12 cellular contexts compared by ENCODE assay signal in the genomic region with DNA sequence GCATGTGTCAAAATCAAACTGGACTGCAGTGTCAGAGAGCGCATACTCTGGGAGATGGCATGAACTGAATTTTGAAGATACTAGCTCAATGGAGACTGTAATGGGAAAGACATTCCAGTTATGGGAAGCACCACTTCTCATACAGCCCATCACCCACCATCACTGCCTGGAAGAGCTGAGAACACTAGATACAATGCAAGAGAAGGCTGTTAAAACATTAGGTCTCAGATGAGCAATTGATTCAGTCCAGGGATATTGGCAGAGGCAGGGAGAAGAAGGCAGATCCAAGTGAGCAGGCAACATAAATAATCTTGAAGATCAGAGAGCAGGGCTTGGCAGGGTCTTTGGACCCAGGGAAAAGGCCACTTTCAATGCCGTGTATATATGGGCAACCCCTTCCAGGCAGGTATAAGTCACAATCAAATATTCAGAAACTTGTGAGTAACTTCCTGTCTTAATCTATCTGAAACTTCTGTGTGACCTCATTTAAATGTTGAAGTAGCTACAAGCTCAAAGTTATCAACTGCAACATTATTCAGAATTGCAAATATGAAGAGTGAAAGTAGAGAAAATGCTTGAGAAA.
DNase-seq lines count a peak whose midpoint lies in the region; ATAC-seq and TF ChIP-seq lines count a peak whose summit lies in the region.
"Had no signal": no experiment of that assay in that cellular context is flagged by ENCODE, and none has a peak within 500 bp of the region (broad histone marks: within the 10 kb centered on the region; RNA-seq: fewer than 3 reads in every experiment).

No MANE protein-coding gene starts in this region.

- H3K27ac ChIP-seq in vagina (peak overlapping the region; percentile 1), hepatocyte (no peak overlapping the region), PC-9 (no peak overlapping the region), stomach (no peak overlapping the region)

- ATAC-seq in activated naive CD8-positive, alpha-beta T cell treated with anti-CD3 and anti-CD28 coated beads, Interleukin-2, amount 10 ng/mL, durations not matched to agents 7 days and 5 days (ENCODE audit: low read depth): peak; percentile 48
- ATAC-seq in HG03159 (IDR thresholded peaks at IDR 0.05; ENCODE audit: unreplicated experiment): peak; percentile 54
- peak; percentile 67 to 80 for ATAC-seq in activated naive CD4-positive, alpha-beta T cell treated with anti-CD3 and anti-CD28 coated beads, Interleukin-2, amount 50 U/mL, for 72 hours
- ATAC-seq: natural killer cell had no signal

- no peak overlapping the region for H3K4me2 ChIP-seq in hepatocyte
- H3K4me2 ChIP-seq in PC-9: no peak overlapping the region

- intact Hi-C loops in vagina (cut with DNase I): loop anchor here (2.0 kb wide), 1 partner anchor 283 kb away; no protein-coding TSS in a partner anchor
- intact Hi-C loops in PC-9 (cut with micrococcal nuclease; ENCODE audit: unreplicated experiment): loop anchor here (2.0 to 10.0 kb wide), 4 partner anchors 529 to 1029 kb away; no protein-coding TSS in a partner anchor
- intact Hi-C loops in stomach (cut with DNase I; ENCODE audit: low total_unique reads): loop anchor here (5.0 kb wide), 1 partner anchor 281 kb away; no protein-coding TSS in a partner anchor

- POLR2A ChIA-PET in activated naive CD8-positive, alpha-beta T cell treated with anti-CD3 and anti-CD28 coated beads, Interleukin-2, amount 10 ng/mL, durations not matched to agents 7 days and 5 days (lab: Charles Lee): no interaction called here
- POLR2A ChIA-PET in PC-9 (lab: Charles Lee; ENCODE audit: unreplicated experiment): no interaction called here

- peaks cover 2% of the 10 kb centered on the region for H3K27me3 Mint-ChIP-seq in activated naive CD8-positive, alpha-beta T cell treated with anti-CD3 and anti-CD28 coated beads, Interleukin-2, amount 10 ng/mL, durations not matched to agents 7 days and 5 days
- no peaks in the 10 kb centered on the region for H3K27me3 Mint-ChIP-seq in activated naive CD8-positive, alpha-beta T cell treated with anti-CD3 and anti-CD28 coated beads for 36 hours

- H3K9me3 ChIP-seq in vagina (no peaks in the 10 kb centered on the region), hepatocyte (ENCODE audit: low read depth) (no peaks in the 10 kb centered on the region), PC-9 (ENCODE audit: insufficient read depth, low read depth) (no peaks in the 10 kb centered on the region; the same call in 1 of the 2 replicates), stomach (no peaks in the 10 kb centered on the region)

- no peaks in the 10 kb centered on the region for H4K20me1 ChIP-seq in hepatocyte (ENCODE audit: insufficient read depth, poor library complexity, severe bottlenecking)
- H4K20me1 ChIP-seq in PC-9 (ENCODE audit: insufficient read depth): no peaks in the 10 kb centered on the region

- 71% methylated on average over 2 of the region's 2 CpGs for WGBS in hepatocyte (ENCODE audit: low lambda C conversion rate, missing lambda C conversion rate)
- 50 to 63% (median 56%) methylated on average over 2 of the region's 2 CpGs for WGBS in stomach, 5 donors

- no peaks in the 10 kb centered on the region for H3K27me3 ChIP-seq in vagina
- H3K27me3 ChIP-seq in hepatocyte: no peaks in the 10 kb centered on the region
- H3K27me3 ChIP-seq in PC-9 (ENCODE audit: insufficient read depth, low read depth): 0 out of 2 replicates have a peak, but pooled peaks cover 4% of the 10 kb centered on the region
- H3K27me3 ChIP-seq in stomach: no peaks in the 10 kb centered on the region

- H3F3A ChIP-seq in PC-9 (ENCODE audit: insufficient read depth, low read depth): no peaks in the 10 kb centered on the region

- H2AFZ ChIP-seq in hepatocyte (no peak overlapping the region), PC-9 (no peak overlapping the region)

- H3K27ac Mint-ChIP-seq in activated naive CD8-positive, alpha-beta T cell treated with anti-CD3 and anti-CD28 coated beads, Interleukin-2, amount 10 ng/mL, durations not matched to agents 7 days and 5 days: no peak overlapping the region
- H3K27ac Mint-ChIP-seq in activated naive CD8-positive, alpha-beta T cell treated with anti-CD3 and anti-CD28 coated beads for 36 hours: no peak overlapping the region
- no peak overlapping the region for H3K27ac Mint-ChIP-seq in activated naive CD4-positive, alpha-beta T cell treated with anti-CD3 and anti-CD28 coated beads, Interleukin-2, amount 50 U/mL, for 72 hours
- H3K27ac Mint-ChIP-seq: natural killer cell had no signal

- no TSS peak for BruUV-seq in PC-9 (replicated peaks; lab: Mats Ljungman, UMichigan)

- TF ChIP-seq CTCF in vagina (IDR thresholded peaks at IDR 0.05) (no peak), hepatocyte (IDR thresholded peaks at IDR 0.05; ENCODE audit: poor library complexity) (no peak), PC-9 (conservative IDR thresholded peaks at IDR 0.05) (no peak), stomach (IDR thresholded peaks at IDR 0.05) (no peak)

- H3K36me3 Mint-ChIP-seq in activated naive CD8-positive, alpha-beta T cell treated with anti-CD3 and anti-CD28 coated beads, Interleukin-2, amount 10 ng/mL, durations not matched to agents 7 days and 5 days: no peaks in the 10 kb centered on the region
- H3K36me3 Mint-ChIP-seq in activated naive CD8-positive, alpha-beta T cell treated with anti-CD3 and anti-CD28 coated beads for 36 hours: peaks cover 2% of the 10 kb centered on the region
- no peaks in the 10 kb centered on the region for H3K36me3 Mint-ChIP-seq in activated naive CD4-positive, alpha-beta T cell treated with anti-CD3 and anti-CD28 coated beads, Interleukin-2, amount 50 U/mL, for 72 hours
- H3K36me3 Mint-ChIP-seq: natural killer cell had no signal

- H3K4me1 ChIP-seq in vagina (peaks cover 4% of the 10 kb centered on the region), hepatocyte (ENCODE audit: insufficient read depth) (no peaks in the 10 kb centered on the region), PC-9 (replicated peaks; ENCODE audit: insufficient read depth) (no peaks in the 10 kb centered on the region), stomach (peaks cover 0 to 23% (median 9%) of the 10 kb centered on the region in 4 donors)

- CTCF ChIA-PET in PC-9 (lab: Charles Lee): interaction anchor here (1.4 to 1.8 kb wide), 2 partner anchors 202 to 284 kb away, joined by 4 to 7 read pairs; no protein-coding TSS in a partner anchor

- no peak for TF ChIP-seq POLR2A in vagina (IDR thresholded peaks at IDR 0.05)
- TF ChIP-seq POLR2A in stomach (IDR thresholded peaks at IDR 0.05): no peak

- H3K4me3 Mint-ChIP-seq in activated naive CD8-positive, alpha-beta T cell treated with anti-CD3 and anti-CD28 coated beads, Interleukin-2, amount 10 ng/mL, durations not matched to agents 7 days and 5 days: no peak overlapping the region
- H3K4me3 Mint-ChIP-seq in activated naive CD8-positive, alpha-beta T cell treated with anti-CD3 and anti-CD28 coated beads for 36 hours: no peak overlapping the region
- H3K4me3 Mint-ChIP-seq: natural killer cell had no signal

- no peak for TF ChIP-seq EP300 in stomach (IDR thresholded peaks at IDR 0.05)

- H3K79me2 ChIP-seq in hepatocyte: no peaks in the 10 kb centered on the region
- no peaks in the 10 kb centered on the region for H3K79me2 ChIP-seq in PC-9 (ENCODE audit: low read depth)

- H3K4me3 ChIP-seq in vagina (no peak overlapping the region), hepatocyte (no peak overlapping the region), PC-9 (no peak overlapping the region), stomach (no peak overlapping the region)

- no peaks in the 10 kb centered on the region for H3K36me3 ChIP-seq in vagina
- no peaks in the 10 kb centered on the region for H3K36me3 ChIP-seq in hepatocyte (replicated peaks; ENCODE audit: insufficient read depth, low read depth)
- H3K36me3 ChIP-seq in PC-9 (ENCODE audit: low read depth): no peaks in the 10 kb centered on the region
- H3K36me3 ChIP-seq in stomach: no peaks in the 10 kb centered on the region

- DNase-seq in activated naive CD8-positive, alpha-beta T cell treated with anti-CD3 and anti-CD28 coated beads, Interleukin-2, amount 10 ng/mL, durations not matched to agents 7 days and 5 days: no peak
- no peak for DNase-seq in activated naive CD8-positive, alpha-beta T cell treated with anti-CD3 and anti-CD28 coated beads for 36 hours
- DNase-seq in activated naive CD4-positive, alpha-beta T cell treated with anti-CD3 and anti-CD28 coated beads, Interleukin-2, amount 50 U/mL, for 72 hours (ENCODE audit: low spot score in 2 of 2): no peak
- DNase-seq in vagina (ENCODE audit: extremely low spot score in 2 of 2) (no peak), hepatocyte (ENCODE audit: low spot score) (no peak), PC-9 (no peak), stomach (no peak)
- DNase-seq: AML-193; natural killer cell; NCI-H748 treated with DMSO at 0.1 percent for 48 hours; stimulated activated naive CD4-positive, alpha-beta T cell treated with Interleukin-2 at 50 U/mL for 16 hours had no signal

- no peaks in the 10 kb centered on the region for H3K9me3 Mint-ChIP-seq in activated naive CD8-positive, alpha-beta T cell treated with anti-CD3 and anti-CD28 coated beads, Interleukin-2, amount 10 ng/mL, durations not matched to agents 7 days and 5 days
- H3K9me3 Mint-ChIP-seq in activated naive CD8-positive, alpha-beta T cell treated with anti-CD3 and anti-CD28 coated beads for 36 hours: no peaks in the 10 kb centered on the region
- no peaks in the 10 kb centered on the region for H3K9me3 Mint-ChIP-seq in activated naive CD4-positive, alpha-beta T cell treated with anti-CD3 and anti-CD28 coated beads, Interleukin-2, amount 50 U/mL, for 72 hours
- H3K9me3 Mint-ChIP-seq: natural killer cell had no signal

- no peaks in the 10 kb centered on the region for H3K9me2 ChIP-seq in hepatocyte (replicated peaks; ENCODE audit: insufficient read depth)
- no peaks in the 10 kb centered on the region for H3K9me2 ChIP-seq in PC-9 (ENCODE audit: insufficient read depth)

- peaks cover 21% of the 10 kb centered on the region for H3K4me1 Mint-ChIP-seq in activated naive CD8-positive, alpha-beta T cell treated with anti-CD3 and anti-CD28 coated beads, Interleukin-2, amount 10 ng/mL, durations not matched to agents 7 days and 5 days
- H3K4me1 Mint-ChIP-seq in activated naive CD8-positive, alpha-beta T cell treated with anti-CD3 and anti-CD28 coated beads for 36 hours: peaks cover 24% of the 10 kb centered on the region
